8 cellular contexts compared by ENCODE assay signal in genomic region chr4:4289930-4290850, GRCh38. TPM values are rescaled to one million over a fixed set of nuclear protein-coding genes. Genes with fewer than 3 reads are reported as not detected.
DNase-seq lines count a peak whose midpoint lies in the region; ATAC-seq and TF ChIP-seq lines count a peak whose summit lies in the region.

LYAR (minus strand) TSS chr4:4290154; CDS start chr4:4283742, 6,412 bp downstream.
ZBTB49 (plus strand) TSS chr4:4290251; CDS start chr4:4299946, 9,695 bp downstream.

- H3K9ac ChIP-seq in DND-41 (ENCODE audit: low read depth, low read length) (peak within 1 kb of the TSS; percentile 70), fibroblast of lung (ENCODE audit: insufficient read depth, low read length) (peak within 1 kb of the TSS; percentile 81)

- H3K27ac ChIP-seq in DND-41 (ENCODE audit: low read length) (peak within 1 kb of the TSS; percentile 75), Peyer's patch (peak within 1 kb of the TSS; percentile 73 to 81 (median 76)), fibroblast of lung (ENCODE audit: insufficient read depth, low read length) (peak within 1 kb of the TSS; percentile 77)
- H3K27ac ChIP-seq in naive thymus-derived CD4-positive, alpha-beta T cell (ENCODE audit: low read depth, low read length): peak within 1 kb of the TSS; percentile 79

- H3K36me3 Mint-ChIP-seq in naive thymus-derived CD4-positive, alpha-beta T cell: peaks cover 0 to 18% (median 11%) of the 10 kb centered on the region in 5 donors
- H3K36me3 Mint-ChIP-seq in stimulated activated effector memory CD8-positive, alpha-beta T cell treated with anti-CD3 and anti-CD28 coated beads, Interleukin-12 subunit alpha, Interleukin-12 subunit beta, amount 100 ng/mL, for 72 hours: peaks cover 28% of the 10 kb centered on the region

- H3K79me2 ChIP-seq in DND-41 (ENCODE audit: insufficient read depth, low read length): peaks cover 87% of the 10 kb centered on the region
- peaks cover 51% of the 10 kb centered on the region for H3K79me2 ChIP-seq in fibroblast of lung (ENCODE audit: control insufficient read depth, insufficient read depth, low read length)

- peaks cover 0 to 1% (median 0%) of the 10 kb centered on the region in 11 donors for H3K9me3 Mint-ChIP-seq in naive thymus-derived CD4-positive, alpha-beta T cell
- H3K9me3 Mint-ChIP-seq in stimulated activated effector memory CD8-positive, alpha-beta T cell treated with anti-CD3 and anti-CD28 coated beads, Interleukin-12 subunit alpha, Interleukin-12 subunit beta, amount 100 ng/mL, for 72 hours: no peaks in the 10 kb centered on the region

- H3K4me2 ChIP-seq in DND-41 (ENCODE audit: insufficient read depth, low read length): peak within 1 kb of the TSS; percentile 86
- peak within 1 kb of the TSS; percentile 99 for H3K4me2 ChIP-seq in fibroblast of lung (ENCODE audit: extremely low read depth, insufficient read depth, low read length)

- CTCF ChIA-PET in naive thymus-derived CD4-positive, alpha-beta T cell (lab: Charles Lee): no interaction called here

- no peaks in the 10 kb centered on the region for H3K27me3 Mint-ChIP-seq in naive thymus-derived CD4-positive, alpha-beta T cell

- intact Hi-C loops in naive thymus-derived CD4-positive, alpha-beta T cell (cut with micrococcal nuclease): loop anchor here (1.0 to 2.0 kb wide), 8 partner anchors 38 to 335 kb away; partner anchors contain the start of genes STX18 (in 2 of the 2), TMEM128 (in 2 of the 2) and NSG1 (in 1 of the 2)

- peaks cover 40 to 77% (median 57%) of the 10 kb centered on the region in 7 donors for H3K4me1 Mint-ChIP-seq in naive thymus-derived CD4-positive, alpha-beta T cell
- peaks cover 57% of the 10 kb centered on the region for H3K4me1 Mint-ChIP-seq in stimulated activated effector memory CD8-positive, alpha-beta T cell treated with anti-CD3 and anti-CD28 coated beads, Interleukin-12 subunit alpha, Interleukin-12 subunit beta, amount 100 ng/mL, for 72 hours

- H4K20me1 ChIP-seq in DND-41 (ENCODE audit: insufficient read depth, low read length) (peaks cover 16% of the 10 kb centered on the region; the same call in 1 of the 2 replicates), fibroblast of lung (ENCODE audit: control insufficient read depth, extremely low read depth, insufficient read depth, low read length) (no peaks in the 10 kb centered on the region)

- in situ Hi-C loops in KBM-7 (cut with MboI; ENCODE audit: low pct_unique_long_range_greater_than_20kb, low sequenced_read_pairs): no loop called here

- peak within 1 kb of the TSS; percentile 73 to 86 for H3K4me3 ChIP-seq in DND-41 (ENCODE audit: low read depth in 1 of 2, low read length in 2 of 2)
- peak within 1 kb of the TSS; percentile 70 to 93 (median 82) for H3K4me3 ChIP-seq in Peyer's patch
- H3K4me3 ChIP-seq in fibroblast of lung (replicated peaks in 1 of 4; ENCODE audit: control extremely low read depth in 1 of 4, insufficient read depth in 1 of 4, low read depth in 3 of 4, low read length in 4 of 4): peak within 1 kb of the TSS; percentile 69 to 99 (median 94)
- H3K4me3 ChIP-seq in naive thymus-derived CD4-positive, alpha-beta T cell (ENCODE audit: low read length): peak within 1 kb of the TSS; percentile 81

- ATAC-seq in DND-41 (ENCODE audit: insufficient read depth, low read depth) (peak; percentile 91), GM21717 (IDR thresholded peaks at IDR 0.05; ENCODE audit: unreplicated experiment) (peak; percentile 87)
- peak; percentile 96 for ATAC-seq in naive thymus-derived CD4-positive, alpha-beta T cell
- ATAC-seq in stimulated activated effector memory CD8-positive, alpha-beta T cell treated with anti-CD3 and anti-CD28 coated beads, Interleukin-12 subunit alpha, Interleukin-12 subunit beta, amount 100 ng/mL, for 72 hours: peak; percentile 95

- H2AFZ ChIP-seq in DND-41 (ENCODE audit: low read depth, low read length) (peak within 1 kb of the TSS; percentile 80), fibroblast of lung (ENCODE audit: low read length) (peak within 1 kb of the TSS; percentile 96)

- H3K9me3 ChIP-seq in DND-41 (ENCODE audit: insufficient read depth, low read length, severe bottlenecking) (no peaks in the 10 kb centered on the region), Peyer's patch (no peaks in the 10 kb centered on the region), fibroblast of lung (ENCODE audit: control insufficient read depth, insufficient read depth, low read depth, low read length) (no peaks in the 10 kb centered on the region)
- H3K9me3 ChIP-seq in naive thymus-derived CD4-positive, alpha-beta T cell (ENCODE audit: control insufficient read depth in 2 of 3, low read length in 3 of 3): no peaks in the 10 kb centered on the region

- DNase-seq in DND-41: peak; percentile 94
- DNase-seq in KBM-7: peak; percentile 90
- DNase-seq in Peyer's patch: peak; percentile 89 to 97 (median 97)
- peak; percentile 95 to 97 for DNase-seq in activated T-helper 1 cell treated with anti-CD3 and anti-CD28 coated beads, Interleukin-2, amount 50 U/mL, for 16 hours (ENCODE audit: low read depth in 1 of 2, low spot score in 1 of 2)
- DNase-seq in fibroblast of lung (ENCODE audit: low read depth in 2 of 2): peak; percentile 84 to 86
- peak; percentile 89 to 99 (median 96) for DNase-seq in naive thymus-derived CD4-positive, alpha-beta T cell
- peak; percentile 97 to 99 for DNase-seq in stimulated activated effector memory CD8-positive, alpha-beta T cell treated with anti-CD3 and anti-CD28 coated beads, Interleukin-12 subunit alpha, Interleukin-12 subunit beta, amount 100 ng/mL, for 72 hours (ENCODE audit: low spot score in 2 of 2)

- H3K27ac Mint-ChIP-seq in naive thymus-derived CD4-positive, alpha-beta T cell: peak within 1 kb of the TSS; percentile 80 to 95 (median 92)
- H3K27ac Mint-ChIP-seq in stimulated activated effector memory CD8-positive, alpha-beta T cell treated with anti-CD3 and anti-CD28 coated beads, Interleukin-12 subunit alpha, Interleukin-12 subunit beta, amount 100 ng/mL, for 72 hours: peak within 1 kb of the TSS; percentile 91

- POLR2A ChIA-PET in naive thymus-derived CD4-positive, alpha-beta T cell (lab: Charles Lee): interaction anchor here (0.7 to 1.8 kb wide), 4 partner anchors 24 to 42 kb away, joined by 3 to 12 read pairs (median 3); partner anchors contain the start of gene TMEM128

- H3K4me3 Mint-ChIP-seq in naive thymus-derived CD4-positive, alpha-beta T cell: peak within 1 kb of the TSS; percentile 93 to 98 (median 96)
- H3K4me3 Mint-ChIP-seq in stimulated activated effector memory CD8-positive, alpha-beta T cell treated with anti-CD3 and anti-CD28 coated beads, Interleukin-12 subunit alpha, Interleukin-12 subunit beta, amount 100 ng/mL, for 72 hours: peak within 1 kb of the TSS; percentile 93

- H3K4me1 ChIP-seq in DND-41 (ENCODE audit: insufficient read depth, low read length) (peaks cover 36% of the 10 kb centered on the region), Peyer's patch (peaks cover 3 to 24% (median 9%) of the 10 kb centered on the region in 4 donors), fibroblast of lung (ENCODE audit: control insufficient read depth, extremely low read depth, insufficient read depth, low read length) (peaks cover 13% of the 10 kb centered on the region)
- peaks cover 20 to 21% of the 10 kb centered on the region in 2 donors for H3K4me1 ChIP-seq in naive thymus-derived CD4-positive, alpha-beta T cell (ENCODE audit: control insufficient read depth in 2 of 2, insufficient read depth in 2 of 2, low read length in 2 of 2)

- TF ChIP-seq POLR2A in Peyer's patch (IDR thresholded peaks at IDR 0.05): peak; percentile 35 to 74

- TF ChIP-seq CTCF in DND-41 (IDR thresholded peaks at IDR 0.05; ENCODE audit: borderline replicate concordance, extremely low read depth, low read length, poor library complexity, severe bottlenecking): no peak
- no peak for TF ChIP-seq CTCF in Peyer's patch (IDR thresholded peaks at IDR 0.05)
- no peak for TF ChIP-seq CTCF in fibroblast of lung (conservative IDR thresholded peaks at IDR 0.05 in 1 of 2, IDR thresholded peaks at IDR 0.05 in 1 of 2; ENCODE audit: low read depth in 1 of 2, low read length in 2 of 2)

- no peaks in the 10 kb centered on the region for H3K27me3 ChIP-seq in DND-41 (ENCODE audit: insufficient read depth, low read length, poor library complexity)
- no peaks in the 10 kb centered on the region for H3K27me3 ChIP-seq in Peyer's patch
- no peaks in the 10 kb centered on the region for H3K27me3 ChIP-seq in fibroblast of lung (ENCODE audit: control insufficient read depth, insufficient read depth, low read length)
- no peaks in the 10 kb centered on the region for H3K27me3 ChIP-seq in naive thymus-derived CD4-positive, alpha-beta T cell (ENCODE audit: control insufficient read depth in 2 of 2, insufficient read depth in 2 of 2, low read length in 2 of 2)

- H3K36me3 ChIP-seq in DND-41 (ENCODE audit: insufficient read depth, low read length): peaks cover 17% of the 10 kb centered on the region
- no peaks in the 10 kb centered on the region for H3K36me3 ChIP-seq in Peyer's patch
- no peaks in the 10 kb centered on the region for H3K36me3 ChIP-seq in fibroblast of lung (ENCODE audit: control insufficient read depth, insufficient read depth, low read length)
- peaks cover 0 to 21% (median 0%) of the 10 kb centered on the region in 3 experiments for H3K36me3 ChIP-seq in naive thymus-derived CD4-positive, alpha-beta T cell (ENCODE audit: control insufficient read depth in 2 of 3, insufficient read depth in 3 of 3, low read length in 3 of 3)

RNA-seq across cellular contexts. Expression of gene LYAR, which starts in this region (rescaled TPM):
- total RNA-seq in Peyer's patch (1 to 10 TPM; 2.8 to 6.3 (median 4.4) TPM), fibroblast of lung (11.1 and 11.8 TPM in 2 replicates)
- polyA plus RNA-seq in fibroblast of lung: 10.1 and 16.1 TPM in 2 replicates
- 12.7 and 20.5 TPM in 2 replicates for polyA plus RNA-seq in fibroblast of lung (2012)
- polyA minus RNA-seq in fibroblast of lung (ENCODE audit: low replicate concordance): not detected in 2 replicates
- total RNA-seq in naive thymus-derived CD4-positive, alpha-beta T cell: 10 to 100 TPM; 11.1 to 27.4 (median 21.0) TPM
- 10 to 100 TPM; 19.7 to 26.4 TPM for polyA plus RNA-seq in naive thymus-derived CD4-positive, alpha-beta T cell

RNA-seq across cellular contexts. Expression of gene ZBTB49, which starts in this region (rescaled TPM):
- total RNA-seq in Peyer's patch (10 to 100 TPM in 2 of 4 donors, 1 to 10 TPM in 2; 3.3 to 17.0 (median 11.7) TPM), fibroblast of lung (3.1 and 3.5 TPM in 2 replicates)
- 2.1 and 2.8 TPM in 2 replicates for polyA plus RNA-seq in fibroblast of lung
- 1.7 and 2.4 TPM in 2 replicates for polyA plus RNA-seq in fibroblast of lung (2012)
- 3.8 and 4.0 TPM in 2 replicates for polyA minus RNA-seq in fibroblast of lung (ENCODE audit: low replicate concordance)
- total RNA-seq in naive thymus-derived CD4-positive, alpha-beta T cell: 10 to 100 TPM in 2 of 5 experiments, 1 to 10 TPM in 3; 6.3 to 16.1 (median 8.0) TPM
- 1 to 10 TPM; 2.0 to 8.7 TPM for polyA plus RNA-seq in naive thymus-derived CD4-positive, alpha-beta T cell

Comparison
In these comparisons a context has a peak if more than half of its experiments do, and no peak if none do; other contexts are left out.
1. Peak in every context shown above with its lines: DNase-seq, ATAC-seq, H3K4me3 ChIP-seq and H3K27ac ChIP-seq.